Comparison of ENCODE assay signal across 21 cellular contexts in genomic region chr6:166405416-166405815, GRCh38. TPM values are rescaled to one million over a fixed set of nuclear protein-coding genes. Genes with fewer than 3 reads are reported as not detected.
DNase-seq lines count a peak whose midpoint lies in the region; ATAC-seq, FAIRE-seq and TF ChIP-seq lines count a peak whose summit lies in the region.
"Had no signal": no experiment of that assay in that cellular context is flagged by ENCODE, and none has a peak within 500 bp of the region (broad histone marks: within the 10 kb centered on the region; RNA-seq: fewer than 3 reads in every experiment).

No MANE protein-coding gene starts in this region.

- no peaks in the 10 kb centered on the region for H3K9me3 Mint-ChIP-seq in stimulated activated naive B cell treated with anti-CD40 and anti-IgM and Interleukin-4, amounts not matched to agents 10 μg/mL and 1 μg/mL and 100 μg/mL, for 72 hours
- H3K9me3 Mint-ChIP-seq: CD4-positive, CD25-positive, alpha-beta regulatory T cell; CD8-positive, alpha-beta memory T cell had no signal

- TF ChIP-seq CTCF in HepG2 (CRISPR knock-in tag; IDR thresholded peaks at IDR 0.05), result no peak
- TF ChIP-seq CTCF in right lobe of liver (IDR thresholded peaks at IDR 0.05), result no peak

- H3K9me3 ChIP-seq in HepG2 (ENCODE audit: low read length) (no peaks in the 10 kb centered on the region), right lobe of liver (no peaks in the 10 kb centered on the region), T-helper 17 cell (ENCODE audit: control insufficient read depth, low read length, poor library complexity, severe bottlenecking) (no peaks in the 10 kb centered on the region)
- H3K9me3 ChIP-seq: BE2C, Caco-2 had no signal

- H3K4me1 ChIP-seq in HepG2 (ENCODE audit: insufficient read depth, low read length) (peaks cover 44% of the 10 kb centered on the region), right lobe of liver (peaks cover 0 to 12% (median 5%) of the 10 kb centered on the region in 4 donors)

- H3K4me3 ChIP-seq in HepG2 (replicated peaks in 1 of 3; ENCODE audit: insufficient read depth in 1 of 3, low read depth in 2 of 3, low read length in 3 of 3) (no peak overlapping the region), right lobe of liver (no peak overlapping the region)

- TF ChIP-seq POLR2A in HepG2 (IDR thresholded peaks at IDR 0.05; ENCODE audit: insufficient read depth in 1 of 2, low read depth in 2 of 2, low read length in 2 of 2) (no peak), right lobe of liver (IDR thresholded peaks at IDR 0.05) (no peak)

- H3K9ac ChIP-seq in HepG2 (ENCODE audit: insufficient read depth, low read depth, low read length), result no peak overlapping the region

- POLR2A ChIA-PET in HepG2 (lab: Yijun Ruan, JAX), result interaction anchor here (0.7 kb wide), 1 partner anchor 45 kb away, joined by 3 read pairs; no protein-coding TSS in a partner anchor

- no peaks in the 10 kb centered on the region for H3K79me2 ChIP-seq in HepG2 (ENCODE audit: insufficient read depth, low read length)

- CTCF ChIA-PET in HepG2 (lab: Yijun Ruan, JAX; ENCODE audit: low intra/inter-chr PET ratio, low total read pairs), result no interaction called here

- H3K36me3 Mint-ChIP-seq in T-helper 17 cell (ENCODE audit: low read depth), result no peaks in the 10 kb centered on the region
- no peaks in the 10 kb centered on the region for H3K36me3 Mint-ChIP-seq in stimulated activated naive B cell treated with anti-CD40 and anti-IgM and Interleukin-4, amounts not matched to agents 10 μg/mL and 1 μg/mL and 100 μg/mL, for 72 hours
- H3K36me3 Mint-ChIP-seq: CD4-positive, CD25-positive, alpha-beta regulatory T cell; CD8-positive, alpha-beta memory T cell had no signal

- peaks cover 5 to 55% of the 10 kb centered on the region in 2 experiments for H3K27me3 ChIP-seq in HepG2 (ENCODE audit: control insufficient read depth in 1 of 2, insufficient read depth in 2 of 2, low read length in 2 of 2)
- H3K27me3 ChIP-seq in right lobe of liver, result no peaks in the 10 kb centered on the region
- H3K27me3 ChIP-seq: BE2C had no signal

- no TSS peak for BruUV-seq in HepG2 (replicated peaks; lab: Mats Ljungman, UMichigan)

- no peaks in the 10 kb centered on the region for H4K20me1 ChIP-seq in HepG2 (ENCODE audit: insufficient read depth, low read length)

- H3K27ac ChIP-seq in HepG2 (ENCODE audit: extremely low read length, insufficient read depth, low read length), result no peak overlapping the region
- no peak overlapping the region for H3K27ac ChIP-seq in right lobe of liver

- H3K27ac Mint-ChIP-seq in T-helper 17 cell, result peak overlapping the region; percentile 27
- H3K27ac Mint-ChIP-seq in stimulated activated naive B cell treated with anti-CD40 and anti-IgM and Interleukin-4, amounts not matched to agents 10 μg/mL and 1 μg/mL and 100 μg/mL, for 72 hours, result peak overlapping the region; percentile 10

- no peak for DNase-seq in HepG2 (ENCODE audit: low spot score)
- no peak for DNase-seq in right lobe of liver
- DNase-seq in T-helper 17 cell, result no peak
- DNase-seq in left lobe of liver (ENCODE audit: low spot score), result peak; percentile 42
- DNase-seq in stimulated activated naive B cell treated with anti-CD40 and anti-IgM and Interleukin-4, amounts not matched to agents 10 μg/mL and 1 μg/mL and 100 μg/mL, for 72 hours, result no peak
- no peak for DNase-seq in COLO829 (ENCODE audit: low spot score)
- DNase-seq in G401 (ENCODE audit: low spot score), result no peak
- DNase-seq: ACHN; BE2C; C1 segment of cervical spinal cord; Caco-2; CD4-positive, CD25-positive, alpha-beta regulatory T cell; GDM1; GOT3; H7 had no signal

- ATAC-seq in HepG2 (0 out of 3 replicates have a peak, but pooled peaks have one; percentile 1), right lobe of liver (no peak), T-helper 17 cell (no peak), left lobe of liver (no peak)
- ATAC-seq in stimulated activated naive B cell treated with anti-CD40 and anti-IgM and Interleukin-4, amounts not matched to agents 10 μg/mL and 1 μg/mL and 100 μg/mL, for 72 hours (replicated peaks), result no peak
- ATAC-seq: HCT116 had no signal

- H3K4me1 Mint-ChIP-seq in T-helper 17 cell, result peaks cover 18% of the 10 kb centered on the region
- peaks cover 8 to 15% of the 10 kb centered on the region in 2 donors for H3K4me1 Mint-ChIP-seq in stimulated activated naive B cell treated with anti-CD40 and anti-IgM and Interleukin-4, amounts not matched to agents 10 μg/mL and 1 μg/mL and 100 μg/mL, for 72 hours

- no peak for FAIRE-seq in HepG2 (lab: Jason Lieb, UNC)
- FAIRE-seq: A204.1, D721Med, GM12892, GM18507 had no signal

- H3K4me2 ChIP-seq in HepG2 (ENCODE audit: low read depth, low read length), result no peak overlapping the region

- H3K27me3 Mint-ChIP-seq in T-helper 17 cell, result no peaks in the 10 kb centered on the region
- H3K27me3 Mint-ChIP-seq in stimulated activated naive B cell treated with anti-CD40 and anti-IgM and Interleukin-4, amounts not matched to agents 10 μg/mL and 1 μg/mL and 100 μg/mL, for 72 hours, result peaks cover 4 to 6% of the 10 kb centered on the region in 2 donors
- H3K27me3 Mint-ChIP-seq: CD4-positive, CD25-positive, alpha-beta regulatory T cell had no signal

- no peak overlapping the region for H2AFZ ChIP-seq in HepG2 (ENCODE audit: low read length)

- whole genome bisulfite sequencing in HepG2 (ENCODE audit: low lambda C conversion rate), result 16% methylated on average over 7 of the region's 7 CpGs
- WGBS in right lobe of liver (ENCODE audit: insufficient coverage, low coverage, low lambda C conversion rate, missing lambda C conversion rate), result 49% methylated on average over 4 of the region's 7 CpGs

- H3K36me3 ChIP-seq in HepG2 (replicated peaks in 1 of 2; ENCODE audit: control insufficient read depth in 1 of 2, insufficient read depth in 2 of 2, low read length in 2 of 2) (no peaks in the 10 kb centered on the region), right lobe of liver (no peaks in the 10 kb centered on the region)
- H3K36me3 ChIP-seq: BE2C had no signal

- no peak for TF ChIP-seq RAD21 in HepG2 (CRISPR knock-in tag; IDR thresholded peaks at IDR 0.05)

- TF ChIP-seq EP300 in HepG2 (IDR thresholded peaks at IDR 0.05; ENCODE audit: low read depth in 2 of 2, low read length in 2 of 2), result no peak
- TF ChIP-seq EP300 in HepG2 (CRISPR knock-in tag; IDR thresholded peaks at IDR 0.05; ENCODE audit: borderline replicate concordance), result no peak

- H3K4me3 Mint-ChIP-seq in T-helper 17 cell, result no peak overlapping the region
- H3K4me3 Mint-ChIP-seq in stimulated activated naive B cell treated with anti-CD40 and anti-IgM and Interleukin-4, amounts not matched to agents 10 μg/mL and 1 μg/mL and 100 μg/mL, for 72 hours, result no peak overlapping the region
- H3K4me3 Mint-ChIP-seq: CD4-positive, CD25-positive, alpha-beta regulatory T cell; CD8-positive, alpha-beta memory T cell had no signal

- in situ Hi-C loops in HepG2 (cut with HindIII; ENCODE audit: extremely low pct_ligation_motif_present, low pct_unique_long_range_greater_than_20kb) (no loop called here), G401 (cut with HindIII; ENCODE audit: low sequenced_read_pairs) (no loop called here)

- intact Hi-C loops in HepG2 (cut with micrococcal nuclease; ENCODE audit: unreplicated experiment) (no loop called here), right lobe of liver (cut with DNase I) (loop anchor here in 1 of 2 donors (5.0 kb wide), 1 partner anchor 133 kb away; no protein-coding TSS in a partner anchor)

RNA-seq across cellular contexts. Expression of gene MPC1, which starts 22.7 kb away (rescaled TPM):
- total RNA-seq in HepG2 (2016; rRNA removed; fragmentation: Illumina TruSeq; extraction: Trizol) (214 and 289 TPM in 2 replicates), right lobe of liver (100 to 1,000 TPM; 102 to 298 (median 180) TPM), T-helper 17 cell (10 to 100 TPM; 21.6 to 22.1 TPM), left lobe of liver (120 TPM)
- 81.3 and 95.3 TPM in 2 replicates for total RNA-seq in HepG2 (2016; cell fraction: cytosol; rRNA removed; fragmentation: Illumina TruSeq; extraction: Trizol; ENCODE audit: low read depth)
- total RNA-seq in HepG2 (2016; cell fraction: insoluble cytoplasmic fraction; rRNA removed; fragmentation: Illumina TruSeq; extraction: Trizol), result 218 and 286 TPM in 2 replicates
- 145 and 164 TPM in 2 replicates for total RNA-seq in HepG2 (2016; cell fraction: membrane; rRNA removed; fragmentation: Illumina TruSeq; extraction: Trizol)
- total RNA-seq in HepG2 (2016; cell fraction: nucleus; rRNA removed; fragmentation: Illumina TruSeq; extraction: Trizol), result 93.1 and 102 TPM in 2 replicates
- 168 and 189 TPM in 2 replicates for polyA plus RNA-seq in HepG2 (2011; rRNA removed)
- polyA plus RNA-seq in HepG2 (2011; cell fraction: cytosol; rRNA removed), result 191 and 239 TPM in 2 replicates
- polyA plus RNA-seq in HepG2 (2011; cell fraction: nucleus; rRNA removed), result 59.3 and 82.2 TPM in 2 replicates
- polyA plus RNA-seq in HepG2 (2012), result 136 and 137 TPM in 2 replicates
- 98.8 and 128 TPM in 2 replicates for polyA plus RNA-seq in HepG2 (2016; cell fraction: cytosol; fragmentation: Illumina TruSeq; extraction: Trizol; ENCODE audit: low read depth)
- polyA plus RNA-seq in HepG2 (2016; cell fraction: insoluble cytoplasmic fraction; fragmentation: Illumina TruSeq; extraction: Trizol; ENCODE audit: low read depth), result 328 and 353 TPM in 2 replicates
- polyA plus RNA-seq in HepG2 (2016; cell fraction: membrane; fragmentation: Illumina TruSeq; extraction: Trizol; ENCODE audit: low read depth), result 150 and 186 TPM in 2 replicates
- 207 and 211 TPM in 2 replicates for polyA plus RNA-seq in HepG2 (2016; cell fraction: nucleus; fragmentation: Illumina TruSeq; extraction: Trizol; ENCODE audit: insufficient read depth, low read depth)
- 5.6 and 40.9 TPM in 2 replicates for polyA minus RNA-seq in HepG2 (2011; rRNA and poly(A)+ RNA removed; ENCODE audit: low replicate concordance)
- polyA minus RNA-seq in HepG2 (2011; cell fraction: cytosol; rRNA and poly(A)+ RNA removed), result 51.6 and 57.8 TPM in 2 replicates
- polyA minus RNA-seq in HepG2 (2011; cell fraction: nucleus; rRNA and poly(A)+ RNA removed), result 27.4 and 41.9 TPM in 2 replicates
- total RNA-seq in G401 (2014; rRNA removed; shearing (Covaris generic)), result 28.7 and 37.0 TPM in 2 replicates
